Comparison of ENCODE assay signal across 13 cellular contexts in the genomic region with DNA sequence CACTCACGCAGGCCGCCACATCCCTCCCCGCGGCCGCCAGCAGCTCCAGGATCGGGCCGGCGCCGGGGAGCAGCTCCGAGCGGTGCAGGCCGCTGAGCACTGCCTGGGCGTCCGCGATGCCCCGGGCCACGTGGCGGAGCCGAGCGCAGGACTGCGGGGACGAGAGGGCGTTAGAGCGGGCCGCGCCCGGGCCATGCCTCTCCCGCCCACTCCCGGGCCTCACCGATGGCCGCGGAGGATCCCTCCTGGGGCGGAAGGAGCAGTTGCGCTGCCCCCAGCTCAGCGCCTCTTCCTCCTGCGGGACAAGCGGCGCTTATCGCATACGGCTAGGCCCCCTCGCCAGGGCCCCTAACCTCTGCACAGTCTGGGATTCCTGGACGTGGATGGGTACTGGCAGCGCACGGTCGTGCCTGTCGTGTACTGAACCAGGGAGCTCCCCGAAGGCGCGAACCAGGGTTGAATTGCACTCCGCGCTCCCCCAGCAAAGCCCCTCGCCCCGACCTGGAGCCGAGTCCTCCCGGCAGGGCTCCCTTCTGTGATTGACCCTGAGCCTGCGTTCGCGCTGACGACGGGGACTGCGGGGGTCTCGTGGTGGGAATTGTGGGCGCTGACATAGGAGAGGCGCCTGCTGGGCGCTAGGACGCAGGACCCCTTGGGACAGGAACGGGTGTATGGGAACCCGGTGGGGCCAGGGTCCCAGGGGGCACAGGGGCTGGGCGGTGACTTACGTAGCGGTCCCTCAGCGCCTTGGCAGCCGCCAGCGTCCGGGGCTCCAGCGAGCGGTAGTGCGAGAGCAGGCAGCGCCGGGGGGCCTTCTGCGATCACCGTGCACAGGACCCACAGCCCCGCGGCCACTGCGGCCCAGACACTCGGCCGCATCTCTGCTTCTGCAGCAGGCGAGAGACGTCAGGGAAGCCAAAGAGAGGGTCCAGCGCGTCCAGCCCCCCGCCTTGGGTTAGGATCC. TPM values are rescaled to one million over a fixed set of nuclear protein-coding genes. Genes with fewer than 3 reads are reported as not detected.
A peak's percentile ranks its signal among the peaks of the same experiment; 100 is the strongest.
DNase-seq lines count a peak whose midpoint lies in the region; ATAC-seq and TF ChIP-seq lines count a peak whose summit lies in the region.
"Had no signal": no experiment of that assay in that cellular context is flagged by ENCODE, and none has a peak within 500 bp of the region (broad histone marks: within the 10 kb centered on the region; RNA-seq: fewer than 3 reads in every experiment).

No MANE protein-coding gene starts in this region.

- DNase-seq in GM03348 (ENCODE audit: low spot score): peak; percentile 34
- no peak for DNase-seq in activated CD8-positive, alpha-beta T cell treated with anti-CD3 and anti-CD28 coated beads, Interleukin-2, amount 10 ng/mL, durations not matched to agents 7 days and 5 days
- peak; percentile 51 for DNase-seq in glutamatergic neuron
- no peak for DNase-seq in omental fat pad (ENCODE audit: low spot score)
- DNase-seq in MG63: no peak
- no peak for DNase-seq in UCSD-AML1 (lab: John Stamatoyannopoulos, UW; ENCODE audit: unreplicated experiment)
- no peak for DNase-seq in H4 (ENCODE audit: low spot score)
- DNase-seq: activated CD4-positive, alpha-beta T cell treated with anti-CD3 and anti-CD28 coated beads for 1 hour; NCI-H2029 treated with DMSO at 0.1 percent for 48 hours; ovary had no signal

- H3K36me3 ChIP-seq in MG63: no peaks in the 10 kb centered on the region
- H3K36me3 ChIP-seq: gastroesophageal sphincter, ovary had no signal

- no peak overlapping the region for H3K27ac Mint-ChIP-seq in activated CD8-positive, alpha-beta T cell treated with anti-CD3 and anti-CD28 coated beads, Interleukin-2, amount 10 ng/mL, durations not matched to agents 7 days and 5 days
- H3K27ac Mint-ChIP-seq in glutamatergic neuron (ENCODE audit: unreplicated experiment): no peak overlapping the region

- no peaks in the 10 kb centered on the region for H3K36me3 Mint-ChIP-seq in activated CD8-positive, alpha-beta T cell treated with anti-CD3 and anti-CD28 coated beads, Interleukin-2, amount 10 ng/mL, durations not matched to agents 7 days and 5 days (ENCODE audit: low read depth)
- H3K36me3 Mint-ChIP-seq in glutamatergic neuron (ENCODE audit: unreplicated experiment): no peaks in the 10 kb centered on the region

- H3K4me1 Mint-ChIP-seq in activated CD8-positive, alpha-beta T cell treated with anti-CD3 and anti-CD28 coated beads, Interleukin-2, amount 10 ng/mL, durations not matched to agents 7 days and 5 days (ENCODE audit: low read depth): peaks cover 17% of the 10 kb centered on the region
- no peaks in the 10 kb centered on the region for H3K4me1 Mint-ChIP-seq in glutamatergic neuron (ENCODE audit: low read depth, unreplicated experiment)

- H3K4me3 Mint-ChIP-seq in activated CD8-positive, alpha-beta T cell treated with anti-CD3 and anti-CD28 coated beads, Interleukin-2, amount 10 ng/mL, durations not matched to agents 7 days and 5 days: no peak overlapping the region
- no peak overlapping the region for H3K4me3 Mint-ChIP-seq in glutamatergic neuron (ENCODE audit: unreplicated experiment)

- peak; percentile 42 for ATAC-seq in activated CD8-positive, alpha-beta T cell treated with anti-CD3 and anti-CD28 coated beads, Interleukin-2, amount 10 ng/mL, durations not matched to agents 7 days and 5 days
- peak; percentile 74 for ATAC-seq in omental fat pad (ENCODE audit: low FRiP score)
- ATAC-seq in HG02642 (IDR thresholded peaks at IDR 0.05; ENCODE audit: poor library complexity, unreplicated experiment): no peak
- ATAC-seq: gastroesophageal sphincter had no signal

- H3K9me3 Mint-ChIP-seq in activated CD8-positive, alpha-beta T cell treated with anti-CD3 and anti-CD28 coated beads, Interleukin-2, amount 10 ng/mL, durations not matched to agents 7 days and 5 days (ENCODE audit: insufficient read depth): no peaks in the 10 kb centered on the region
- H3K9me3 Mint-ChIP-seq in glutamatergic neuron (ENCODE audit: unreplicated experiment): no peaks in the 10 kb centered on the region

- CTCF ChIA-PET in activated CD8-positive, alpha-beta T cell treated with anti-CD3 and anti-CD28 coated beads, Interleukin-2, amount 10 ng/mL, durations not matched to agents 7 days and 5 days (lab: Charles Lee): no interaction called here

- POLR2A ChIA-PET in activated CD8-positive, alpha-beta T cell treated with anti-CD3 and anti-CD28 coated beads, Interleukin-2, amount 10 ng/mL, durations not matched to agents 7 days and 5 days (lab: Charles Lee): no interaction called here

- H3K27me3 Mint-ChIP-seq in activated CD8-positive, alpha-beta T cell treated with anti-CD3 and anti-CD28 coated beads, Interleukin-2, amount 10 ng/mL, durations not matched to agents 7 days and 5 days (ENCODE audit: low read depth): peaks cover 7% of the 10 kb centered on the region
- peaks cover 6% of the 10 kb centered on the region for H3K27me3 Mint-ChIP-seq in glutamatergic neuron (ENCODE audit: unreplicated experiment)

- peaks cover 2% of the 10 kb centered on the region; the same call in 1 of the 2 replicates for H3K27me3 ChIP-seq in MG63
- H3K27me3 ChIP-seq: ovary had no signal

- TF ChIP-seq CTCF in glutamatergic neuron (IDR thresholded peaks at IDR 0.05; ENCODE audit: partially characterized antibody, unreplicated experiment): no peak
- no peak for TF ChIP-seq CTCF in omental fat pad (IDR thresholded peaks at IDR 0.05)

- H3K4me3 ChIP-seq in MG63: no peak overlapping the region
- H3K4me3 ChIP-seq: ovary had no signal

- H3K9me3 ChIP-seq in MG63: no peaks in the 10 kb centered on the region
- H3K9me3 ChIP-seq: gastroesophageal sphincter, ovary had no signal

RNA-seq across cellular contexts. Expression of a gene that starts 0.7 kb away (rescaled TPM):
- not detected for total RNA-seq in activated CD8-positive, alpha-beta T cell treated with anti-CD3 and anti-CD28 coated beads, Interleukin-2, amount 10 ng/mL, durations not matched to agents 7 days and 5 days
- total RNA-seq in glutamatergic neuron (ENCODE audit: unreplicated experiment): not detected
- total RNA-seq in omental fat pad: not detected
- total RNA-seq in MG63 (2014; rRNA removed; shearing (Covaris generic); ENCODE audit: low replicate concordance): not detected in 2 replicates
- total RNA-seq in H4 (2014; rRNA removed; shearing (Covaris generic)): not detected in 2 replicates
- total RNA-seq: bronchial epithelial cell, gastroesophageal sphincter had no signal

RNA-seq across cellular contexts. Expression of a gene that starts 3.2 kb away (rescaled TPM):
- total RNA-seq in activated CD8-positive, alpha-beta T cell treated with anti-CD3 and anti-CD28 coated beads, Interleukin-2, amount 10 ng/mL, durations not matched to agents 7 days and 5 days: not detected
- total RNA-seq in glutamatergic neuron (ENCODE audit: unreplicated experiment) (not detected), omental fat pad (not detected)
- total RNA-seq in MG63 (2014; rRNA removed; shearing (Covaris generic); ENCODE audit: low replicate concordance): not detected in 2 replicates
- not detected in 2 replicates for total RNA-seq in H4 (2014; rRNA removed; shearing (Covaris generic))
- total RNA-seq: bronchial epithelial cell, gastroesophageal sphincter, ovary had no signal

RNA-seq across cellular contexts. Expression of a gene that starts 20.2 kb away (rescaled TPM):
- not detected for total RNA-seq in activated CD8-positive, alpha-beta T cell treated with anti-CD3 and anti-CD28 coated beads, Interleukin-2, amount 10 ng/mL, durations not matched to agents 7 days and 5 days
- not detected for total RNA-seq in glutamatergic neuron (ENCODE audit: unreplicated experiment)
- total RNA-seq in omental fat pad: not detected
- not detected in 2 replicates for total RNA-seq in MG63 (2014; rRNA removed; shearing (Covaris generic); ENCODE audit: low replicate concordance)
- not detected in 2 replicates for total RNA-seq in H4 (2014; rRNA removed; shearing (Covaris generic))
- total RNA-seq: bronchial epithelial cell, gastroesophageal sphincter, ovary had no signal

RNA-seq across cellular contexts. Expression of a gene that starts 43.9 kb away (rescaled TPM):
- not detected for total RNA-seq in activated CD8-positive, alpha-beta T cell treated with anti-CD3 and anti-CD28 coated beads, Interleukin-2, amount 10 ng/mL, durations not matched to agents 7 days and 5 days
- total RNA-seq in glutamatergic neuron (ENCODE audit: unreplicated experiment) (not detected), omental fat pad (not detected)
- not detected in 2 replicates for total RNA-seq in MG63 (2014; rRNA removed; shearing (Covaris generic); ENCODE audit: low replicate concordance)
- not detected in 2 replicates for total RNA-seq in H4 (2014; rRNA removed; shearing (Covaris generic))
- total RNA-seq: bronchial epithelial cell, gastroesophageal sphincter had no signal

RNA-seq across cellular contexts. Expression of a gene that starts 48.2 kb away (rescaled TPM):
- under 1 TPM in 1 of 2 experiments, not detected in 1; 0.29 TPM for total RNA-seq in activated CD8-positive, alpha-beta T cell treated with anti-CD3 and anti-CD28 coated beads, Interleukin-2, amount 10 ng/mL, durations not matched to agents 7 days and 5 days
- not detected for total RNA-seq in glutamatergic neuron (ENCODE audit: unreplicated experiment)
- total RNA-seq in omental fat pad: not detected
- not detected in 2 replicates for total RNA-seq in MG63 (2014; rRNA removed; shearing (Covaris generic); ENCODE audit: low replicate concordance)
- not detected in 2 replicates for total RNA-seq in H4 (2014; rRNA removed; shearing (Covaris generic))
- total RNA-seq: bronchial epithelial cell, gastroesophageal sphincter, ovary had no signal

Comparison
In these comparisons a context has a peak if more than half of its experiments do, and no peak if none do; other contexts are left out.
1. DNase-seq: peak in GM03348 (single experiment) and glutamatergic neuron (single experiment); none in activated CD8-positive, alpha-beta T cell treated with anti-CD3 and anti-CD28 coated beads, Interleukin-2, amount 10 ng/mL, durations not matched to agents 7 days and 5 days (single experiment), omental fat pad (single experiment), MG63 (single experiment), UCSD-AML1 (single experiment) and H4 (single experiment).